In the genomic region with DNA sequence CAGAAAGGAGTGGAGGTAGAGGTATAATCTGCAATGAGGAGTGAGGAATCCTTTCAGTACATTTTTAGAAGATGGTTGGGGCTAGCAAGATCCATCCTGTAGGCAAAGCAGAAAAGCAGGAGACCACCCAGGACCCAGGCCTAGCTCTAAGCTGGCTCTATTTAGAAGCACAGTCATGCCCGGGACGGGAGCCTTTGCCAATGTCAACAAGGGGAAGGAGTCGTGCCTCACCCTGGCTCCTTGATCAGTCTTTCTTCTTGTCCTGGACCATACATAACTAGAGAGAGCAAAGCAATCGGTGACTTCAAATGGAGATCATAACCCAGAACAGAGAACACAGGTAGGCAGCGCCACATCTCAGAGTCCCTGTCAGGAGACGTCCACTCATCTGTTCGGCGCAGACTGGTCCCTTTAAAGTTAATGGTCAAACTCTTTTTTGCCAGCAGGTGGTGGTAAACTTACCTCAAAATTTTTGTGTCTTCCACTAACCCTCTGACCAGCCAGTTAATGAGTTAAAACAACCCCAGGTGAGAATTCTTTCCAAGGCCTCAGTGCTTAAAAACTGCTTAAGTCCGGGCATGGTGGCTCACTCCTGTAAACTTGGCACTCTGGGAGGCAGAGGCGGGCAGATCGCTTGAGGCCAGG, we compare ENCODE assay signal across 9 cellular contexts. TPM values are rescaled to one million over a fixed set of nuclear protein-coding genes. Genes with fewer than 3 reads are reported as not detected.
DNase-seq lines count a peak whose midpoint lies in the region; FAIRE-seq and TF ChIP-seq lines count a peak whose summit lies in the region.
"Had no signal": no experiment of that assay in that cellular context is flagged by ENCODE, and none has a peak within 500 bp of the region (broad histone marks: within the 10 kb centered on the region; RNA-seq: fewer than 3 reads in every experiment).

No MANE protein-coding gene starts in this region.

- no peaks in the 10 kb centered on the region for H3K36me3 ChIP-seq in GM06990 (ENCODE audit: control insufficient read depth, insufficient read depth, low read length)
- H3K36me3 ChIP-seq in SK-N-SH (replicated peaks in 1 of 2; ENCODE audit: control insufficient read depth in 1 of 2, insufficient read depth in 2 of 2, low read length in 1 of 2) = no peaks in the 10 kb centered on the region

- no peak overlapping the region for H3K4me3 Mint-ChIP-seq in mesothelial cell of epicardium
- H3K4me3 Mint-ChIP-seq: activated T-cell treated with anti-CD3 and anti-CD28 coated beads, Interleukin-2, amount 50 U/mL, for 24 hours; naive thymus-derived CD4-positive, alpha-beta T cell had no signal

- DNase-seq in GM06990 (ENCODE audit: extremely low read depth, insufficient read length) (no peak), HT1080 (ENCODE audit: low read depth) (peak; percentile 21), SK-N-SH (no peak), mesothelial cell of epicardium (ENCODE audit: low spot score in 2 of 2, unreplicated experiment in 2 of 2) (no peak), D721Med (ENCODE audit: insufficient read length, low spot score) (no peak), NCI-H2029 treated with DMSO at 0.1 percent for 48 hours (lab: John Stamatoyannopoulos, UW) (no peak)
- DNase-seq in activated naive CD4-positive, alpha-beta T cell treated with anti-CD3 and anti-CD28 coated beads, Interleukin-2, amount 50 U/mL, for 16 hours = no peak
- DNase-seq: activated T-cell treated with anti-CD3 and anti-CD28 coated beads, Interleukin-2, amount 50 U/mL, for 24 hours; naive thymus-derived CD4-positive, alpha-beta T cell had no signal

- H3K9ac ChIP-seq in SK-N-SH = no peak overlapping the region

- TF ChIP-seq EP300 in SK-N-SH (IDR thresholded peaks at IDR 0.05; ENCODE audit: borderline replicate concordance in 1 of 2, low read depth in 1 of 2, low read length in 1 of 2) = no peak

- no peak for FAIRE-seq in D721Med (lab: Jason Lieb, UNC)

- CTCF ChIA-PET in SK-N-SH (lab: Yijun Ruan, JAX) = interaction anchor here (1.4 to 6.9 kb wide), 3 partner anchors 19 to 255 kb away, joined by 3 to 39 read pairs (median 4); no protein-coding TSS in a partner anchor

- no peaks in the 10 kb centered on the region for H3K79me2 ChIP-seq in SK-N-SH (ENCODE audit: insufficient read depth)

- TF ChIP-seq CTCF in GM06990 (IDR thresholded peaks at IDR 0.05; ENCODE audit: insufficient read depth, low read length, poor library complexity, severe bottlenecking) (peak; percentile 25), SK-N-SH (IDR thresholded peaks at IDR 0.05) (peak; percentile 35), mesothelial cell of epicardium (IDR thresholded peaks at IDR 0.05; ENCODE audit: unreplicated experiment) (peak; percentile 50), D721Med (IDR thresholded peaks at IDR 0.05; ENCODE audit: insufficient read depth, missing control alignments) (no peak)

- no peaks in the 10 kb centered on the region for H3K36me3 Mint-ChIP-seq in mesothelial cell of epicardium
- H3K36me3 Mint-ChIP-seq: naive thymus-derived CD4-positive, alpha-beta T cell had no signal

- H3K4me2 ChIP-seq in SK-N-SH = no peak overlapping the region

- H3K27ac ChIP-seq in SK-N-SH (ENCODE audit: low read depth in 2 of 2, low read length in 1 of 2) = no peak overlapping the region

- no peaks in the 10 kb centered on the region for H3F3A ChIP-seq in SK-N-SH (replicated peaks; ENCODE audit: insufficient read depth)

- H3K4me3 ChIP-seq in GM06990 (replicated peaks; ENCODE audit: low read depth, low read length) (no peak overlapping the region), SK-N-SH (ENCODE audit: low read depth in 2 of 2, low read length in 1 of 2) (no peak overlapping the region)

- H3K4me1 Mint-ChIP-seq in mesothelial cell of epicardium = no peaks in the 10 kb centered on the region
- H3K4me1 Mint-ChIP-seq: naive thymus-derived CD4-positive, alpha-beta T cell had no signal

- no peaks in the 10 kb centered on the region for H3K4me1 ChIP-seq in SK-N-SH (ENCODE audit: control insufficient read depth in 1 of 2, insufficient read depth in 2 of 2, low read depth in 1 of 2, low read length in 1 of 2)

- no peaks in the 10 kb centered on the region for H3K9me3 ChIP-seq in SK-N-SH

- no peaks in the 10 kb centered on the region for H3K9me2 ChIP-seq in SK-N-SH

- no peaks in the 10 kb centered on the region for H4K20me1 ChIP-seq in SK-N-SH (ENCODE audit: insufficient read depth)

- H3K27ac Mint-ChIP-seq in mesothelial cell of epicardium = no peak overlapping the region
- H3K27ac Mint-ChIP-seq: activated T-cell treated with anti-CD3 and anti-CD28 coated beads, Interleukin-2, amount 50 U/mL, for 24 hours; naive thymus-derived CD4-positive, alpha-beta T cell had no signal

- H3K27me3 ChIP-seq in GM06990 (replicated peaks; ENCODE audit: control insufficient read depth, insufficient read depth, low read length) (no peaks in the 10 kb centered on the region; the same call in 1 of the 2 replicates), SK-N-SH (ENCODE audit: insufficient read depth) (peaks cover 51% of the 10 kb centered on the region; the same call in 1 of the 2 replicates)

- peaks cover 18% of the 10 kb centered on the region for H3K27me3 Mint-ChIP-seq in mesothelial cell of epicardium (ENCODE audit: low read depth)

- H2AFZ ChIP-seq in SK-N-SH (ENCODE audit: low read depth) = no peak overlapping the region

- POLR2A ChIA-PET in SK-N-SH (lab: Yijun Ruan, JAX) = no interaction called here

- WGBS in SK-N-SH (ENCODE audit: low lambda C conversion rate) = 34% methylated on average over 10 of the region's 11 CpGs

- no peak for TF ChIP-seq RAD21 in SK-N-SH (IDR thresholded peaks at IDR 0.05; ENCODE audit: low read length)

- no peaks in the 10 kb centered on the region for H3K9me3 Mint-ChIP-seq in mesothelial cell of epicardium
- H3K9me3 Mint-ChIP-seq: activated T-cell treated with anti-CD3 and anti-CD28 coated beads, Interleukin-2, amount 50 U/mL, for 24 hours had no signal

TF ChIP-seq in SK-N-SH, 30 proteins besides CTCF, POLR2A, EP300 and RAD21:
- TF ChIP-seq SMC3 (IDR thresholded peaks at IDR 0.05; ENCODE audit: low read depth, low read length) = 0 out of 2 replicates have a peak, but pooled peaks have one; percentile 1
- no peak for TF ChIP-seq NRF1 (IDR thresholded peaks at IDR 0.05; ENCODE audit: low read depth, low read length)
- TF ChIP-seq FOXM1 (IDR thresholded peaks at IDR 0.05; ENCODE audit: low read depth) = no peak
- TF ChIP-seq RXRA (IDR thresholded peaks at IDR 0.05; ENCODE audit: borderline replicate concordance, low read depth) = no peak

RNA-seq across cellular contexts. Expression of a gene that starts 8.0 kb away (rescaled TPM):
- total RNA-seq in HT1080 (2014; rRNA removed; shearing (Covaris generic)) = not detected in 2 replicates
- not detected in 2 replicates for polyA plus RNA-seq in HT1080 (2015; cell fraction: cytosol; rRNA removed)
- not detected in 2 replicates for polyA plus RNA-seq in HT1080 (2015; cell fraction: nucleus; rRNA removed)
- polyA plus RNA-seq in SK-N-SH (2012; rRNA removed) = not detected in 2 replicates
- not detected in 2 replicates for polyA plus RNA-seq in SK-N-SH (2012; cell fraction: cytosol; rRNA removed)
- not detected in 2 replicates for polyA plus RNA-seq in SK-N-SH (2012; cell fraction: nucleus; rRNA removed)
- total RNA-seq in mesothelial cell of epicardium = not detected in 3 replicates
- total RNA-seq: naive thymus-derived CD4-positive, alpha-beta T cell had no signal
- polyA plus RNA-seq: naive thymus-derived CD4-positive, alpha-beta T cell had no signal
